ENCODE assay signal across 26 cellular contexts in the genomic region with DNA sequence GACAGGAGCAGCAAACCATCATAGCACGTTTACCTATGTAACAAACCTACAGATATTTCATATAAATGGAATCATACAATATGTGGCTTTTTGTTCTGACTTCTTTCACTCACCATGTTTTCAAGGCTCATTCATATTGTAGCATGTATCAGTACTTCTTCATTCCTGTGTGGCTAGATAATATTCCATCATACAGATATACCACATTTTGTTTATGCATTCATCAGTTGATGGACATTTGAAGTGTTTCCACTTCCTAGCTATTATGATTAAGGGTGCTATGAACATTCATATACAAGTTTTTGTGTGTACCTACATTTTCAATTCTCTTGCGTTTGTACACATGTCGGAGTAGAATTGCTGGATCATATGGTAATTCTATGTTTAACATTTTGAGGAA.
DNase-seq lines count a peak whose midpoint lies in the region; ATAC-seq, FAIRE-seq and TF ChIP-seq lines count a peak whose summit lies in the region.
"Had no signal": no experiment of that assay in that cellular context is flagged by ENCODE, and none has a peak within 500 bp of the region (broad histone marks: within the 10 kb centered on the region; RNA-seq: fewer than 3 reads in every experiment).

No MANE protein-coding gene starts in this region.

- TF ChIP-seq RAD21 in K562 (CRISPR knock-in tag; conservative IDR thresholded peaks at IDR 0.05 in 1 of 2, IDR thresholded peaks at IDR 0.05 in 1 of 2) = no peak

- DNase-seq in D721Med (ENCODE audit: insufficient read length, low spot score) (no peak), K562 (ENCODE audit: extremely low read depth in 1 of 4, low spot score in 3 of 4) (no peak), NCI-H187 treated with DMSO at 0.1 percent for 48 hours (lab: John Stamatoyannopoulos, UW) (no peak)
- no peak for DNase-seq in stimulated activated naive CD8-positive, alpha-beta T cell treated with anti-CD3 and anti-CD28 coated beads, Interleukin-15, Interleukin-2, amounts not matched to agents 100 U/mL and 50 U/mL, for 24 hours
- DNase-seq: 8988T; AML-193; Caco-2; Calu3; CD4-positive, alpha-beta T cell; CD8-positive, alpha-beta T cell; DMS 273 treated with DMSO at 0.1 percent for 48 hours; DMS153; DMS53; DMS79; DND-41; EL; GDM1 had no signal

- no peak overlapping the region for H2AFZ ChIP-seq in K562 (ENCODE audit: low read depth, low read length)

- FAIRE-seq in D721Med (lab: Jason Lieb, UNC) = peak; percentile 90
- FAIRE-seq in K562 (lab: Jason Lieb, UNC) = no peak
- FAIRE-seq: A204.1, GM12878, GM12892, GM18507, GM19239 had no signal

- TF ChIP-seq EP300 in K562 (IDR thresholded peaks at IDR 0.05; ENCODE audit: low read length) = no peak

- in situ Hi-C loops in K562 (cut with MboI) = no loop called here

- H3K27me3 ChIP-seq in K562 (ENCODE audit: control insufficient read depth in 2 of 2, insufficient read depth in 2 of 2, low read length in 2 of 2) = no peaks in the 10 kb centered on the region
- H3K27me3 ChIP-seq: BLaER1 treated with 17β-estradiol and CSF1 and Interleukin-3, amounts not matched to agents 10 nM and 100 nM had no signal

- 70% methylated on average over 3 of the region's 3 CpGs for WGBS in K562 (ENCODE audit: insufficient coverage, low coverage, missing lambda C conversion rate)

- H3K4me3 ChIP-seq in HEK293 (ENCODE audit: low read depth, low read length) = no peak overlapping the region
- no peak overlapping the region for H3K4me3 ChIP-seq in K562
- H3K4me3 ChIP-seq: BLaER1 treated with 17β-estradiol and CSF1 and Interleukin-3, amounts not matched to agents 10 nM and 100 nM; GM12878 had no signal

- H3K27ac ChIP-seq in HEK293 (ENCODE audit: extremely low read depth, low read depth, low read length) (no peak overlapping the region), K562 (ENCODE audit: extremely low read depth, low read depth, low read length) (peak overlapping the region; percentile 14; the same call in 1 of the 3 replicates)
- H3K27ac ChIP-seq: BLaER1 treated with 17β-estradiol and CSF1 and Interleukin-3, amounts not matched to agents 10 nM and 100 nM; C4-2B had no signal

- intact Hi-C loops in K562 (cut with micrococcal nuclease) = loop anchor here (10.0 kb wide), 1 partner anchor 313 kb away; no protein-coding TSS in a partner anchor

- POLR2A ChIA-PET in HEK293 (lab: Yijun Ruan, JAX) = no interaction called here
- POLR2A ChIA-PET in K562 (lab: Yijun Ruan, JAX) = interaction anchor here (0.7 to 1.7 kb wide), 3 partner anchors 10 to 90 kb away, joined by 3 to 5 read pairs (median 5); a partner anchor contains a TSS

- CTCF ChIA-PET in HEK293 (lab: Yijun Ruan, JAX) (no interaction called here), K562 (lab: Yijun Ruan, JAX; ENCODE audit: low intra/inter-chr PET ratio) (no interaction called here)

- H3K36me3 ChIP-seq in HEK293 (ENCODE audit: control insufficient read depth in 2 of 2, insufficient read depth in 1 of 2, low read length in 2 of 2) = no peaks in the 10 kb centered on the region
- H3K36me3 ChIP-seq in K562 (ENCODE audit: control insufficient read depth, insufficient read depth, low read length) = 0 out of 3 replicates have a peak, but pooled peaks cover under 1% of the 10 kb centered on the region

- no peaks in the 10 kb centered on the region; the same call in 1 of the 2 replicates for H4K20me1 ChIP-seq in K562 (replicated peaks; ENCODE audit: control insufficient read depth, insufficient read depth, low read length)
- H4K20me1 ChIP-seq: BLaER1 treated with 17β-estradiol and CSF1 and Interleukin-3, amounts not matched to agents 10 nM and 100 nM had no signal

- TF ChIP-seq POLR2A in K562 (conservative IDR thresholded peaks at IDR 0.05) = no peak

- H3K4me1 ChIP-seq in HEK293 (ENCODE audit: control insufficient read depth, insufficient read depth, low read length) = 0 out of 2 replicates have a peak, but pooled peaks cover 3% of the 10 kb centered on the region
- peaks cover 0 to 18% of the 10 kb centered on the region in 2 experiments; a peak in 3 of 5 replicates for H3K4me1 ChIP-seq in K562 (replicated peaks in 1 of 2; ENCODE audit: control insufficient read depth in 2 of 2, insufficient read depth in 2 of 2, low read length in 2 of 2)

- H3K4me2 ChIP-seq in K562 (ENCODE audit: insufficient read depth, low read length) = no peak overlapping the region
- H3K4me2 ChIP-seq: BLaER1 treated with 17β-estradiol and CSF1 and Interleukin-3, amounts not matched to agents 10 nM and 100 nM had no signal

- peaks cover 2% of the 10 kb centered on the region for H3K9me1 ChIP-seq in K562 (ENCODE audit: control insufficient read depth, insufficient read depth, low read length)

- no peak; the same call in 2 of the 3 replicates for ATAC-seq in K562
- no peak for ATAC-seq in stimulated activated naive CD8-positive, alpha-beta T cell treated with anti-CD3 and anti-CD28 coated beads, Interleukin-15, Interleukin-2, amounts not matched to agents 100 U/mL and 50 U/mL, for 24 hours
- ATAC-seq in HG02763 (IDR thresholded peaks at IDR 0.05; ENCODE audit: unreplicated experiment) = no peak
- ATAC-seq: CD8-positive, alpha-beta T cell; GM12878 had no signal

- peaks cover 71% of the 10 kb centered on the region for H3K79me2 ChIP-seq in K562 (ENCODE audit: control insufficient read depth, insufficient read depth, low read length)

- H3K9ac ChIP-seq in K562 (ENCODE audit: insufficient read depth in 1 of 2, low read depth in 2 of 2, low read length in 2 of 2) = no peak overlapping the region
- H3K9ac ChIP-seq: BLaER1 treated with 17β-estradiol and CSF1 and Interleukin-3, amounts not matched to agents 10 nM and 100 nM had no signal

- no TSS peak for BruUV-seq in K562 (replicated peaks; lab: Mats Ljungman, UMichigan)

- no peak for TF ChIP-seq CTCF in D721Med (IDR thresholded peaks at IDR 0.05; ENCODE audit: insufficient read depth, missing control alignments)
- no peak for TF ChIP-seq CTCF in HEK293 (tag by site-specific recombination; IDR thresholded peaks at IDR 0.05)
- TF ChIP-seq CTCF in K562 (IDR thresholded peaks at IDR 0.05 in 2 of 3, conservative IDR thresholded peaks at IDR 0.05 in 1 of 3; ENCODE audit: insufficient read depth in 2 of 3, low read depth in 1 of 3, low read length in 3 of 3) = no peak

- no peaks in the 10 kb centered on the region for H3K9me3 ChIP-seq in HEK293 (ENCODE audit: control insufficient read depth, insufficient read depth, low read depth, low read length)
- H3K9me3 ChIP-seq in K562 (replicated peaks; ENCODE audit: control insufficient read depth, insufficient read depth, low read depth, low read length) = no peaks in the 10 kb centered on the region
- H3K9me3 ChIP-seq: Caco-2 had no signal

TF ChIP-seq in HEK293, 187 proteins besides CTCF, POLR2A, EP300 and RAD21:
- TF ChIP-seq GFI1B (tag by site-specific recombination; IDR thresholded peaks at IDR 0.05) (no peak), ZNF555 (tag by site-specific recombination; conservative IDR thresholded peaks at IDR 0.05) (no peak), ZNF10 (tag by site-specific recombination; IDR thresholded peaks at IDR 0.05) (peak; percentile 92), ZNF24 (tag by site-specific recombination; IDR thresholded peaks at IDR 0.05) (no peak), REPIN1 (tag by site-specific recombination; IDR thresholded peaks at IDR 0.05; ENCODE audit: low read depth) (no peak), ZNF530 (tag by site-specific recombination; IDR thresholded peaks at IDR 0.05; ENCODE audit: low read depth) (no peak), ZNF211 (tag by site-specific recombination; IDR thresholded peaks at IDR 0.05; ENCODE audit: low read depth) (no peak), ZNF223 (tag by site-specific recombination; IDR thresholded peaks at IDR 0.05) (no peak)

TF ChIP-seq in K562, 482 proteins besides CTCF, POLR2A, EP300 and RAD21:
- TF ChIP-seq ZNF41 (CRISPR knock-in tag; conservative IDR thresholded peaks at IDR 0.05) (no peak), ZNF134 (CRISPR knock-in tag; conservative IDR thresholded peaks at IDR 0.05) (0 out of 2 replicates have a peak, but pooled peaks have one; percentile 12)
